16 cellular contexts compared by ENCODE assay signal in the genomic region with DNA sequence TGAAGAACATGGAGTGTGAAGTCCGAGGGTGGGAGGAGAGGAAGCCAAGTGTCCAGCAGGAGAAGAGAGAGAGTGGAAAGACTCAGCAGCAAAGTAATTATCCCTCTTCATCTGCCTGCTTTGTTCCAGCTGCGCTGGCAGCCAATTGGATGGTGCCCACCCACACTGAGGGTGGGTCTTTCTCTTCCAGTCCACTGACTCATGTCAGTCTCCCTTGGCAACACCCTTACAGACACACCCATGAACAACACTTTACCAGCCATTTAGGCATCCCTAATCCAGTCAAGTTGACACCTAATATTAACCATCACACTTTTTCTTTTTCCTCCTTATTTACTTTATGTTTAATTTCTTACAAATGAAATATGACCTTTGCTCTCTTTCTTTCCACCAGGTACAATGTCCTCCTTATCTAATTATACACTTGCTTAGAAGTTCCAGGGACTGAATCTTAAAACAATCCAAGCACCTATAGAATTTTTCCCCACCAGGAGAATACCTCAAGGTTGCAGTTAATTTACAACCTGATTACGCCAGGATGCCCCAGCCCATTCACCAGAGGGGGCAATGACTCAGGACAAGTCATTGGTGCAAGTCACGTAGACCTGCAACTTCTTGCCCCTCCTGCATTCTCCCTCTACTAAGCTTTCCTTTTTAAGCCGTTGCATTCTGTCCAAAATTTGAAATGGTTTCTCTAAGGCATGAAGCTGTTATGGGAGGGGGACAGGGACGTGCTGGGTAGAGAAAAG.
DNase-seq lines count a peak whose midpoint lies in the region; ATAC-seq and TF ChIP-seq lines count a peak whose summit lies in the region.
"Had no signal": no experiment of that assay in that cellular context is flagged by ENCODE, and none has a peak within 500 bp of the region (broad histone marks: within the 10 kb centered on the region; RNA-seq: fewer than 3 reads in every experiment).

No MANE protein-coding gene starts in this region.

- no peaks in the 10 kb centered on the region for H3K36me3 ChIP-seq in SJCRH30
- H3K36me3 ChIP-seq: adrenal gland, BLaER1, gastroesophageal sphincter had no signal

- WGBS in right cardiac atrium = 80% methylated on average over 6 of the region's 6 CpGs

- no peaks in the 10 kb centered on the region for H3K36me3 Mint-ChIP-seq in activated B cell treated with CpG ODN at 0.5 μM for 24 hours (ENCODE audit: low read depth)

- CTCF ChIA-PET in activated B cell treated with CpG ODN at 0.5 μM for 24 hours (lab: Charles Lee) = no interaction called here

- TF ChIP-seq EP300 in Ishikawa (IDR thresholded peaks at IDR 0.05; ENCODE audit: borderline replicate concordance) = no peak

- ATAC-seq in activated B cell treated with CpG ODN at 0.5 μM for 24 hours (ENCODE audit: low read depth) (peak; percentile 34), right cardiac atrium (no peak), HG02870 (IDR thresholded peaks at IDR 0.05; ENCODE audit: unreplicated experiment) (no peak)
- ATAC-seq: gastroesophageal sphincter had no signal

- in situ Hi-C loops in Caki2 (cut with HindIII; ENCODE audit: low pct_unique_long_range_greater_than_20kb, low sequenced_read_pairs) = no loop called here

- H3K4me1 Mint-ChIP-seq in activated B cell treated with CpG ODN at 0.5 μM for 24 hours = peaks cover 12% of the 10 kb centered on the region
- H3K4me1 Mint-ChIP-seq: activated CD4-positive, alpha-beta memory T cell treated with anti-CD3 and anti-CD28 coated beads, Interleukin-2, amount 10 ng/mL, durations not matched to agents 7 days and 5 days had no signal

- H3K9me3 ChIP-seq in SJCRH30 (replicated peaks) = no peaks in the 10 kb centered on the region
- H3K9me3 ChIP-seq in right cardiac atrium (ENCODE audit: control insufficient read depth, low read length) = no peaks in the 10 kb centered on the region
- H3K9me3 ChIP-seq: adrenal gland, BLaER1, gastroesophageal sphincter, SK-N-SH had no signal

- peak; percentile 96 for DNase-seq in Caki2 (ENCODE audit: low read depth)
- DNase-seq in activated B cell treated with CpG ODN at 0.5 μM for 24 hours = no peak
- peak; percentile 33 for DNase-seq in left kidney (ENCODE audit: low read depth, low spot score)
- DNase-seq in NCI-H2171 treated with DMSO at 0.1 percent for 48 hours (lab: John Stamatoyannopoulos, UW) = no peak
- no peak for DNase-seq in SJCRH30
- DNase-seq in right cardiac atrium = no peak
- DNase-seq: activated CD4-positive, alpha-beta memory T cell treated with anti-CD3 and anti-CD28 coated beads, Interleukin-2, amount 10 ng/mL, durations not matched to agents 7 days and 5 days; adrenal gland; DMS79; MM.1S; NCI-H2081; SK-N-SH had no signal

- H3K4me1 ChIP-seq in SJCRH30 (no peaks in the 10 kb centered on the region), right cardiac atrium (ENCODE audit: control insufficient read depth, insufficient read depth, low read length) (no peaks in the 10 kb centered on the region)
- H3K4me1 ChIP-seq: adrenal gland, BLaER1, gastroesophageal sphincter had no signal

- intact Hi-C loops in activated B cell treated with CpG ODN at 0.5 μM for 24 hours (cut with micrococcal nuclease) (no loop called here), right cardiac atrium (cut with DNase I) (no loop called here)

- H3K9me3 Mint-ChIP-seq in activated B cell treated with CpG ODN at 0.5 μM for 24 hours = peaks cover 8% of the 10 kb centered on the region
- H3K9me3 Mint-ChIP-seq: activated CD4-positive, alpha-beta memory T cell treated with anti-CD3 and anti-CD28 coated beads, Interleukin-2, amount 10 ng/mL, durations not matched to agents 7 days and 5 days had no signal

- H3K4me3 ChIP-seq in SJCRH30 (no peak overlapping the region), right cardiac atrium (ENCODE audit: low read length) (no peak overlapping the region)
- H3K4me3 ChIP-seq: adrenal gland, BLaER1, gastroesophageal sphincter had no signal

- no peak overlapping the region for H3K27ac ChIP-seq in SJCRH30
- no peak overlapping the region for H3K27ac ChIP-seq in right cardiac atrium (ENCODE audit: low read length)
- H3K27ac ChIP-seq: adrenal gland, BLaER1, gastroesophageal sphincter had no signal

- no peaks in the 10 kb centered on the region for H3K27me3 ChIP-seq in SJCRH30
- no peaks in the 10 kb centered on the region for H3K27me3 ChIP-seq in right cardiac atrium (ENCODE audit: control insufficient read depth, insufficient read depth)
- H3K27me3 ChIP-seq: adrenal gland, BLaER1, gastroesophageal sphincter had no signal

- H3K4me3 Mint-ChIP-seq in activated B cell treated with CpG ODN at 0.5 μM for 24 hours = no peak overlapping the region
- H3K4me3 Mint-ChIP-seq: activated CD4-positive, alpha-beta memory T cell treated with anti-CD3 and anti-CD28 coated beads, Interleukin-2, amount 10 ng/mL, durations not matched to agents 7 days and 5 days had no signal

- TF ChIP-seq CTCF in activated B cell treated with CpG ODN at 0.5 μM for 24 hours (IDR thresholded peaks at IDR 0.05) = no peak

- H3K27me3 Mint-ChIP-seq in activated B cell treated with CpG ODN at 0.5 μM for 24 hours = no peaks in the 10 kb centered on the region

- no peak overlapping the region for H3K27ac Mint-ChIP-seq in activated B cell treated with CpG ODN at 0.5 μM for 24 hours
- H3K27ac Mint-ChIP-seq: activated CD4-positive, alpha-beta memory T cell treated with anti-CD3 and anti-CD28 coated beads, Interleukin-2, amount 10 ng/mL, durations not matched to agents 7 days and 5 days had no signal

- POLR2A ChIA-PET in activated B cell treated with CpG ODN at 0.5 μM for 24 hours (lab: Charles Lee) = no interaction called here

- TF ChIP-seq RAD21 in Ishikawa (IDR thresholded peaks at IDR 0.05; ENCODE audit: low read depth) = no peak

TF ChIP-seq in Ishikawa, 13 proteins besides CTCF, POLR2A, EP300 and RAD21:
- TF ChIP-seq, protein P1, sequence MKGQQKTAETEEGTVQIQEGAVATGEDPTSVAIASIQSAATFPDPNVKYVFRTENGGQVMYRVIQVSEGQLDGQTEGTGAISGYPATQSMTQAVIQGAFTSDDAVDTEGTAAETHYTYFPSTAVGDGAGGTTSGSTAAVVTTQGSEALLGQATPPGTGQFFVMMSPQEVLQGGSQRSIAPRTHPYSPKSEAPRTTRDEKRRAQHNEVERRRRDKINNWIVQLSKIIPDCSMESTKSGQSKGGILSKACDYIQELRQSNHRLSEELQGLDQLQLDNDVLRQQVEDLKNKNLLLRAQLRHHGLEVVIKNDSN (IDR thresholded peaks at IDR 0.05) = no peak
- 0 out of 2 replicates have a peak, but pooled peaks have one; percentile 48 for TF ChIP-seq EGR1 (IDR thresholded peaks at IDR 0.05)

Comparison
In these comparisons a context has a peak if more than half of its experiments do, and no peak if none do; other contexts are left out.
1. DNase-seq: peak in Caki2 (single experiment) and left kidney (single experiment); none in activated B cell treated with CpG ODN at 0.5 μM for 24 hours (single experiment), NCI-H2171 treated with DMSO at 0.1 percent for 48 hours (single experiment), SJCRH30 (0 of 2) and right cardiac atrium (0 of 3).